1 cellular context compared by ENCODE assay signal in genomic region chr6:30686908-30687658, GRCh38.
TF ChIP-seq lines count a peak whose summit lies in the region.

No MANE protein-coding gene starts in this region.

TF ChIP-seq in K562, 482 proteins besides CTCF, POLR2A, EP300 and RAD21 (continued from another document and continues in another):
- TF ChIP-seq ZBTB40 (IDR thresholded peaks at IDR 0.05) (peak; percentile 62), ZBTB40 (CRISPR knock-in tag; IDR thresholded peaks at IDR 0.05) (no peak), MAFG (tag; conservative IDR thresholded peaks at IDR 0.05) (peak; percentile 58; the same call in 1 of the 2 replicates), CHD1 (IDR thresholded peaks at IDR 0.05; ENCODE audit: low read length) (peak; percentile 26), LEF1 (IDR thresholded peaks at IDR 0.05) (peak; percentile 85), ARID2 (IDR thresholded peaks at IDR 0.05) (0 out of 2 replicates have a peak, but pooled peaks have one; percentile 15), NFIC (IDR thresholded peaks at IDR 0.05) (peak; percentile 60; the same call in 1 of the 2 replicates), MBD2 (IDR thresholded peaks at IDR 0.05; ENCODE audit: borderline replicate concordance, low read depth) (no peak), SFPQ (IDR thresholded peaks at IDR 0.05; ENCODE audit: low read depth, low read length) (no peak), FOXO4 (CRISPR knock-in tag; IDR thresholded peaks at IDR 0.05) (0 out of 2 replicates have a peak, but pooled peaks have one; percentile 7), ZNF280A (IDR thresholded peaks at IDR 0.05; ENCODE audit: low read depth, partially characterized antibody) (no peak), ZFX (CRISPR knock-in tag; IDR thresholded peaks at IDR 0.05) (peak; percentile 66), ZNF76 (CRISPR knock-in tag; IDR thresholded peaks at IDR 0.05; ENCODE audit: borderline replicate concordance) (no peak), TRIM25 (IDR thresholded peaks at IDR 0.05; ENCODE audit: borderline replicate concordance) (peak; percentile 60; the same call in 1 of the 2 replicates), POLR2AphosphoS5 (IDR thresholded peaks at IDR 0.05; ENCODE audit: control insufficient read depth, insufficient read depth, low read depth, low read length) (peak; percentile 78), PRPF4 (IDR thresholded peaks at IDR 0.05; ENCODE audit: insufficient read depth, low read depth, low read length, poor library complexity, severe bottlenecking) (no peak), E2F3 (CRISPR knock-in tag; IDR thresholded peaks at IDR 0.05) (0 out of 2 replicates have a peak, but pooled peaks have one; percentile 56), PHB2 (IDR thresholded peaks at IDR 0.05; ENCODE audit: low read depth) (0 out of 2 replicates have a peak, but pooled peaks have one; percentile 24), HDAC2 (IDR thresholded peaks at IDR 0.05) (peak; percentile 96), HBP1 (CRISPR knock-in tag; IDR thresholded peaks at IDR 0.05) (peak; percentile 68; the same call in 1 of the 2 replicates), SNRNP70 (optimal IDR thresholded peaks at IDR 0.05; ENCODE audit: low read depth, low read length) (no peak), ZBTB11 (CRISPR knock-in tag; IDR thresholded peaks at IDR 0.05) (peak in 1 of 3 experiments; percentile 72; a peak in 1 of 6 replicates), NFXL1 (CRISPR knock-in tag; IDR thresholded peaks at IDR 0.05) (no peak), ZNF239 (CRISPR knock-in tag; IDR thresholded peaks at IDR 0.05) (no peak), PRDM10 (IDR thresholded peaks at IDR 0.05; ENCODE audit: partially characterized antibody) (peak; percentile 83), RBM22 (IDR thresholded peaks at IDR 0.05; ENCODE audit: low read depth, low read length, poor library complexity, severe bottlenecking) (peak; percentile 63), NUFIP1 (IDR thresholded peaks at IDR 0.05; ENCODE audit: partially characterized antibody) (peak; percentile 37), NFRKB (IDR thresholded peaks at IDR 0.05; ENCODE audit: low read depth) (peak; percentile 63), ZNF121 (CRISPR knock-in tag; conservative IDR thresholded peaks at IDR 0.05) (0 out of 2 replicates have a peak, but pooled peaks have one; percentile 9)
